ENCODE assay signal across 16 cellular contexts in the genomic region with DNA sequence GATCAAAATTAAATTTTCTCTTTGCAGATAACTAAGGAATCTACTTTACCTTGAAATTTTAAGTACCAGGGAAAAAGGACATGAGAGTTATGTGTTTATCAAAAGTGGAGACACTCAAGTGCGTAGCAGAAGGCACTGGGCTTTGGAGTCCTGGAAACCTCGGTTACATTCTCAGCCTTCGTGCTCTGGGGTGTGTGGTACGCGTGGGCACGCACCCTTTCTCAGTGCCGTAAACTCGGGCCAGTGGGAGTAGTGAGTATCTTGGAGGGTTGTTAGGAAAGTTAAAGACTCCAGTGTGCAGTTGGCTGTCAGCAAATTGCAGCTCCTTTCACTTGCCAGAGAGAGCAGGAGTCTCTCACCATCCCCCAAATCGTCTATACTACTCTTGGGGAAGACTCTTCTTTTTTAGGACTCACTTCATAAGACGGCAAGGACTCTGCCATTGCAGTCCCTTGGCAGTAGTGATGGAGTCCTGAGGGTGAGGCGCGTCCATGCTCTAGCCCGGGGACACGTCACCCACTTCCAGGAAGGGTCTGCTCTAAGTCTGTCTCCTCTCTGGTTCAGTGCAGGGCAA.
DNase-seq lines count a peak whose midpoint lies in the region; ATAC-seq and TF ChIP-seq lines count a peak whose summit lies in the region.
"Had no signal": no experiment of that assay in that cellular context is flagged by ENCODE, and none has a peak within 500 bp of the region (broad histone marks: within the 10 kb centered on the region; RNA-seq: fewer than 3 reads in every experiment).

No MANE protein-coding gene starts in this region.

- H3K36me3 Mint-ChIP-seq in activated CD8-positive, alpha-beta T cell treated with anti-CD3 and anti-CD28 coated beads for 36 hours (ENCODE audit: low read depth), result peaks cover 7% of the 10 kb centered on the region
- peaks cover 13% of the 10 kb centered on the region for H3K36me3 Mint-ChIP-seq in activated CD8-positive, alpha-beta T cell treated with anti-CD3 and anti-CD28 coated beads, Interleukin-2, amount 10 ng/mL, durations not matched to agents 7 days and 5 days (ENCODE audit: low read depth)
- H3K36me3 Mint-ChIP-seq in activated T-helper 17 cell treated with anti-CD3 and anti-CD28 coated beads, Interleukin-2, amount 50 U/mL, for 72 hours (ENCODE audit: low read depth), result peaks cover 82% of the 10 kb centered on the region
- H3K36me3 Mint-ChIP-seq: IgD-negative memory B cell had no signal

- peaks cover 34% of the 10 kb centered on the region for H3K4me1 ChIP-seq in foreskin keratinocyte
- peaks cover 23 to 25% of the 10 kb centered on the region in 2 donors for H3K4me1 ChIP-seq in gastrocnemius medialis
- H3K4me1 ChIP-seq: ascending aorta had no signal

- H3K27ac ChIP-seq in foreskin keratinocyte (peak overlapping the region; percentile 83), gastrocnemius medialis (peak overlapping the region; percentile 52 to 79 (median 59))
- H3K27ac ChIP-seq: ascending aorta, upper lobe of right lung, VCaP had no signal

- H3K4me3 ChIP-seq in gastrocnemius medialis, result no peak overlapping the region
- H3K4me3 ChIP-seq: ascending aorta, left lung, upper lobe of right lung had no signal

- peaks cover 28% of the 10 kb centered on the region for H3K4me1 Mint-ChIP-seq in activated CD8-positive, alpha-beta T cell treated with anti-CD3 and anti-CD28 coated beads for 36 hours (ENCODE audit: low read depth)
- peaks cover 31% of the 10 kb centered on the region for H3K4me1 Mint-ChIP-seq in activated CD8-positive, alpha-beta T cell treated with anti-CD3 and anti-CD28 coated beads, Interleukin-2, amount 10 ng/mL, durations not matched to agents 7 days and 5 days (ENCODE audit: low read depth)
- peaks cover 28% of the 10 kb centered on the region for H3K4me1 Mint-ChIP-seq in activated T-helper 17 cell treated with anti-CD3 and anti-CD28 coated beads, Interleukin-2, amount 50 U/mL, for 72 hours

- POLR2A ChIA-PET in activated CD8-positive, alpha-beta T cell treated with anti-CD3 and anti-CD28 coated beads for 36 hours (lab: Charles Lee), result no interaction called here
- POLR2A ChIA-PET in activated CD8-positive, alpha-beta T cell treated with anti-CD3 and anti-CD28 coated beads, Interleukin-2, amount 10 ng/mL, durations not matched to agents 7 days and 5 days (lab: Charles Lee), result no interaction called here

- no peaks in the 10 kb centered on the region for H3K27me3 ChIP-seq in foreskin keratinocyte
- no peaks in the 10 kb centered on the region for H3K27me3 ChIP-seq in gastrocnemius medialis
- H3K27me3 ChIP-seq: ascending aorta, left lung, upper lobe of right lung had no signal

- no peak for ATAC-seq in activated CD8-positive, alpha-beta T cell treated with anti-CD3 and anti-CD28 coated beads for 36 hours
- no peak for ATAC-seq in activated CD8-positive, alpha-beta T cell treated with anti-CD3 and anti-CD28 coated beads, Interleukin-2, amount 10 ng/mL, durations not matched to agents 7 days and 5 days
- ATAC-seq in activated T-helper 17 cell treated with anti-CD3 and anti-CD28 coated beads, Interleukin-2, amount 50 U/mL, for 72 hours (replicated peaks), result no peak
- ATAC-seq in foreskin keratinocyte (no peak), gastrocnemius medialis (no peak), GM19463 (IDR thresholded peaks at IDR 0.05; ENCODE audit: unreplicated experiment) (no peak)

- in situ Hi-C loops in gastrocnemius medialis (cut with MboI; ENCODE audit: low sequenced_read_pairs in 4 of 4), result no loop called here

- no peaks in the 10 kb centered on the region for H3K27me3 Mint-ChIP-seq in activated CD8-positive, alpha-beta T cell treated with anti-CD3 and anti-CD28 coated beads for 36 hours
- no peaks in the 10 kb centered on the region for H3K27me3 Mint-ChIP-seq in activated CD8-positive, alpha-beta T cell treated with anti-CD3 and anti-CD28 coated beads, Interleukin-2, amount 10 ng/mL, durations not matched to agents 7 days and 5 days (ENCODE audit: low read depth)
- no peaks in the 10 kb centered on the region for H3K27me3 Mint-ChIP-seq in activated T-helper 17 cell treated with anti-CD3 and anti-CD28 coated beads, Interleukin-2, amount 50 U/mL, for 72 hours
- H3K27me3 Mint-ChIP-seq: IgD-negative memory B cell had no signal

- no peak for TF ChIP-seq CTCF in activated CD8-positive, alpha-beta T cell treated with anti-CD3 and anti-CD28 coated beads for 36 hours (IDR thresholded peaks at IDR 0.05)
- TF ChIP-seq CTCF in foreskin keratinocyte (conservative IDR thresholded peaks at IDR 0.05) (no peak), gastrocnemius medialis (IDR thresholded peaks at IDR 0.05 in 4 of 5, conservative IDR thresholded peaks at IDR 0.05 in 1 of 5) (no peak)

- no peaks in the 10 kb centered on the region for H3K9me3 ChIP-seq in gastrocnemius medialis
- H3K9me3 ChIP-seq: ascending aorta, left lung, upper lobe of right lung had no signal

- H3K27ac Mint-ChIP-seq in activated CD8-positive, alpha-beta T cell treated with anti-CD3 and anti-CD28 coated beads for 36 hours, result peak overlapping the region; percentile 55
- no peak overlapping the region for H3K27ac Mint-ChIP-seq in activated CD8-positive, alpha-beta T cell treated with anti-CD3 and anti-CD28 coated beads, Interleukin-2, amount 10 ng/mL, durations not matched to agents 7 days and 5 days
- peak overlapping the region; percentile 74 for H3K27ac Mint-ChIP-seq in activated T-helper 17 cell treated with anti-CD3 and anti-CD28 coated beads, Interleukin-2, amount 50 U/mL, for 72 hours

- DNase-seq in activated CD8-positive, alpha-beta T cell treated with anti-CD3 and anti-CD28 coated beads for 36 hours, result no peak
- no peak for DNase-seq in activated CD8-positive, alpha-beta T cell treated with anti-CD3 and anti-CD28 coated beads, Interleukin-2, amount 10 ng/mL, durations not matched to agents 7 days and 5 days
- DNase-seq in foreskin keratinocyte (no peak), gastrocnemius medialis (no peak), pons (ENCODE audit: low spot score) (no peak), NCI-H1417 treated with DMSO at 0.1 percent for 48 hours (lab: John Stamatoyannopoulos, UW) (no peak)
- DNase-seq: activated T-cell treated with anti-CD3 and anti-CD28 coated beads for 4 hours, left lung, NCI-H1436 treated with DMSO at 0.1 percent for 48 hours, nucleus accumbens, upper lobe of right lung had no signal

- no peak for TF ChIP-seq POLR2A in gastrocnemius medialis (IDR thresholded peaks at IDR 0.05)

- CTCF ChIA-PET in activated CD8-positive, alpha-beta T cell treated with anti-CD3 and anti-CD28 coated beads for 36 hours (lab: Charles Lee), result no interaction called here
- CTCF ChIA-PET in activated CD8-positive, alpha-beta T cell treated with anti-CD3 and anti-CD28 coated beads, Interleukin-2, amount 10 ng/mL, durations not matched to agents 7 days and 5 days (lab: Charles Lee), result no interaction called here

- no peak overlapping the region for H3K4me3 Mint-ChIP-seq in activated CD8-positive, alpha-beta T cell treated with anti-CD3 and anti-CD28 coated beads for 36 hours
- H3K4me3 Mint-ChIP-seq in activated CD8-positive, alpha-beta T cell treated with anti-CD3 and anti-CD28 coated beads, Interleukin-2, amount 10 ng/mL, durations not matched to agents 7 days and 5 days, result no peak overlapping the region
- H3K4me3 Mint-ChIP-seq in activated T-helper 17 cell treated with anti-CD3 and anti-CD28 coated beads, Interleukin-2, amount 50 U/mL, for 72 hours, result peak overlapping the region; percentile 32
- H3K4me3 Mint-ChIP-seq: IgD-negative memory B cell had no signal

- intact Hi-C loops in activated CD8-positive, alpha-beta T cell treated with anti-CD3 and anti-CD28 coated beads for 36 hours (cut with micrococcal nuclease), result no loop called here
- intact Hi-C loops in gastrocnemius medialis (cut with DNase I; ENCODE audit: low total_unique reads), result no loop called here

- no peaks in the 10 kb centered on the region for H3K9me3 Mint-ChIP-seq in activated CD8-positive, alpha-beta T cell treated with anti-CD3 and anti-CD28 coated beads for 36 hours
- no peaks in the 10 kb centered on the region for H3K9me3 Mint-ChIP-seq in activated CD8-positive, alpha-beta T cell treated with anti-CD3 and anti-CD28 coated beads, Interleukin-2, amount 10 ng/mL, durations not matched to agents 7 days and 5 days (ENCODE audit: insufficient read depth)
- no peaks in the 10 kb centered on the region for H3K9me3 Mint-ChIP-seq in activated T-helper 17 cell treated with anti-CD3 and anti-CD28 coated beads, Interleukin-2, amount 50 U/mL, for 72 hours
- H3K9me3 Mint-ChIP-seq: IgD-negative memory B cell had no signal

- H3K36me3 ChIP-seq in gastrocnemius medialis, result no peaks in the 10 kb centered on the region
- H3K36me3 ChIP-seq: ascending aorta, left lung had no signal
